In the genomic region with DNA sequence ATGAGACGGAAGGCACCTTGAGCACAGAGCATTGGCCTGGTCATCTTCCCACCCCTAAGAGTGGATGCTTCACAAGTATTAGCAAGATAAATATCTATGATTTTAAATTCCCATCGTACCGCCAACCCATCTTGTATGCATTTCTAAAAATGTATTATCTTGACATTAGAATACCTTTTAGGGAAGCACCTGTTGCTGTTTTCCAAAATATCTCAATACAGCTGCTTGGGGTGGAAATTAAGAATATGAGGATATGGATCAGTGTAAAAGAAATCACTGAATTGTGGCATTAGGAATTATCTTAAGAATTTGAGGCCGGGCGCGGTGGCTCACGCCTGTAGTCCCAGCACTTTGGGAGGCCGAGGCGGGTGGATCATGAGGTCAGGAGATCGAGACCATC, we compare ENCODE assay signal across 35 cellular contexts.
"Had no signal": no experiment of that assay in that cellular context is flagged by ENCODE, and none has a peak within 500 bp of the region (broad histone marks: within the 10 kb centered on the region; RNA-seq: fewer than 3 reads in every experiment).

No MANE protein-coding gene starts in this region.

- H3K4me3 ChIP-seq: MG63 had no signal

- H3K27me3 ChIP-seq: MG63 had no signal

- DNase-seq: Karpas-422, Kasumi-1, MG63, MM.1S, MV-4-11, NCI-H1048, NCI-H1092, NCI-H1092 treated with DMSO at 0.1 percent for 48 hours, NCI-H1105, NCI-H1105 treated with DMSO at 0.1 percent for 48 hours, NCI-H1417, NCI-H1417 treated with DMSO at 0.1 percent for 48 hours, NCI-H1436, NCI-H1436 treated with DMSO at 0.1 percent for 48 hours, NCI-H146, NCI-H1694, NCI-H1694 treated with DMSO at 0.1 percent for 48 hours, NCI-H187, NCI-H187 treated with DMSO at 0.1 percent for 48 hours, NCI-H1930, NCI-H2029, NCI-H2029 treated with DMSO at 0.1 percent for 48 hours, NCI-H2081, NCI-H2081 treated with DMSO at 0.1 percent for 48 hours, NCI-H2107, NCI-H2171, NCI-H2171 treated with DMSO at 0.1 percent for 48 hours, NCI-H2227 treated with DMSO at 0.1 percent for 48 hours, NCI-H226, NCI-H345, NCI-H446, NCI-H446 treated with DMSO at 0.1 percent for 48 hours, NCI-H510A, NCI-H510A treated with DMSO at 0.1 percent for 48 hours, NCI-H524 had no signal

- H3K36me3 ChIP-seq: MG63 had no signal

- H3K9me3 ChIP-seq: MG63 had no signal
